ENCODE assay signal across 5 cellular contexts in genomic region chr2:182267971-182268370, GRCh38.
"Had no signal": no experiment of that assay in that cellular context is flagged by ENCODE, and none has a peak within 500 bp of the region (broad histone marks: within the 10 kb centered on the region; RNA-seq: fewer than 3 reads in every experiment).

No MANE protein-coding gene starts in this region.

- DNase-seq: H9, HCEC 1CT, IMR-90 had no signal

- ATAC-seq: GM23338, K562 had no signal
